8 cellular contexts compared by ENCODE assay signal in the genomic region with DNA sequence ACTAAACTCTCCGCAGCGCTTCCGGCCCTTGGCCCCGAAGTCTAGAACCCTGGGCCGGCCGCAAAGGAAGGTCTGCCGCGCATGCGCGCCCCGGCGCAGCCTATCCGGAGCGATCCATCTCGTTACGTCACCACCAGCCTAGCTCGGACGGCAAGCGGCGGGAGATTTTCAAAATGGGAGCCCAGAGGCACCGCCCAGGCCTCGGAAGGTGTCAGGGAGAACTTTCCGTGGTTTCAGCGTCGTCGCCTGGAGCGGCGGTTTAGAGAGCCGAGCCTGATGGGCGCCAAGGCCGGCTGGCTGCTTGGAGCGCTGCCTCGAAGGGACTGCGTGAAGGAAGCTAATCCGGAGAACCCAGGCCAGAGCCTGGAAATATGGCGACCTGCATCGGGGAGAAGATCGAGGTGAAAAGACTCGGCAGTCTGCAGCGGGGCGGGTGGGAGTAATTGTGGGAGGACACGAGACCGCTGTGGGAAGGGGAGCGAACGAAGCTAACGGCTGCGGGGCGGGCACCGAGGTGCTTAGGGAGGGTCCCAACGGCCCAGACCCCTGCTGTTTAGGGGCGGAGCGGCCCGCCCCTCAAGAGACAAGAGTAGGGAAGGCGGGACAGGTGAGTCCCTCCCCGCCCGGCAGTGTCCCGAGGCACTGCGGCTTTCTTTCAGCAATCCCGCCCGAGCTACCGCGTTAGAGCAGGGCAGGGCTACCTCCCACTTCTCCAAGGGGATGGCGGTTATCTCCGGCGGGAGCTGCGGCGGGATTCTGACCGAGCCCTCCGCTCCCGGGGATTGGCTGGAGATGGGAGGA. TPM values are rescaled to one million over a fixed set of nuclear protein-coding genes. Genes with fewer than 3 reads are reported as not detected.
A peak's percentile ranks its signal among the peaks of the same experiment; 100 is the strongest.
DNase-seq lines count a peak whose midpoint lies in the region; ATAC-seq, FAIRE-seq and TF ChIP-seq lines count a peak whose summit lies in the region.

PLK4 (plus strand) TSS at position 130 of the 801 bp plus-strand sequence; CDS start at position 372, 242 bp downstream.

- no peaks in the 10 kb centered on the region for H3K27me3 Mint-ChIP-seq in naive B cell

- H3K36me3 Mint-ChIP-seq in naive B cell: peaks cover 0 to 5% of the 10 kb centered on the region in 2 donors
- H3K36me3 Mint-ChIP-seq in stimulated activated effector memory CD8-positive, alpha-beta T cell treated with anti-CD3 and anti-CD28 coated beads, Interleukin-12 subunit alpha, Interleukin-12 subunit beta, amount 100 ng/mL, for 72 hours: peaks cover 63% of the 10 kb centered on the region

- no peaks in the 10 kb centered on the region for H3K27me3 ChIP-seq in fibroblast of lung (ENCODE audit: control insufficient read depth, insufficient read depth, low read length)

- no peaks in the 10 kb centered on the region for H3K9me3 Mint-ChIP-seq in naive B cell
- H3K9me3 Mint-ChIP-seq in stimulated activated effector memory CD8-positive, alpha-beta T cell treated with anti-CD3 and anti-CD28 coated beads, Interleukin-12 subunit alpha, Interleukin-12 subunit beta, amount 100 ng/mL, for 72 hours: no peaks in the 10 kb centered on the region

- peak; percentile 96 for ATAC-seq in naive B cell (ENCODE audit: low read depth in 2 of 2)
- ATAC-seq in stimulated activated effector memory CD8-positive, alpha-beta T cell treated with anti-CD3 and anti-CD28 coated beads, Interleukin-12 subunit alpha, Interleukin-12 subunit beta, amount 100 ng/mL, for 72 hours: peak; percentile 96

- no peaks in the 10 kb centered on the region for H3K4me1 ChIP-seq in fibroblast of lung (ENCODE audit: control insufficient read depth, extremely low read depth, insufficient read depth, low read length)

- peak within 1 kb of the TSS; percentile 95 to 100 (median 96) for H3K4me3 Mint-ChIP-seq in naive B cell
- peak within 1 kb of the TSS; percentile 98 for H3K4me3 Mint-ChIP-seq in stimulated activated effector memory CD8-positive, alpha-beta T cell treated with anti-CD3 and anti-CD28 coated beads, Interleukin-12 subunit alpha, Interleukin-12 subunit beta, amount 100 ng/mL, for 72 hours

- POLR2A ChIA-PET in RWPE1 (lab: Yijun Ruan, JAX; ENCODE audit: low non-redundant PET): no interaction called here

- peak within 1 kb of the TSS; percentile 98 for H2AFZ ChIP-seq in fibroblast of lung (ENCODE audit: low read length)

- H3K36me3 ChIP-seq in fibroblast of lung (ENCODE audit: control insufficient read depth, insufficient read depth, low read length): no peaks in the 10 kb centered on the region

- no peaks in the 10 kb centered on the region for H3K9me3 ChIP-seq in fibroblast of lung (ENCODE audit: control insufficient read depth, insufficient read depth, low read depth, low read length)

- FAIRE-seq in H54 (lab: Jason Lieb, UNC): peak; percentile 89

- TF ChIP-seq POLR2A in H54 (IDR thresholded peaks at IDR 0.05; ENCODE audit: low read depth, low read length): peak; percentile 63

- TF ChIP-seq CTCF in RWPE1 (conservative IDR thresholded peaks at IDR 0.05; ENCODE audit: low read depth) (no peak), fibroblast of lung (conservative IDR thresholded peaks at IDR 0.05 in 1 of 2, IDR thresholded peaks at IDR 0.05 in 1 of 2; ENCODE audit: low read depth in 1 of 2, low read length in 2 of 2) (no peak)

- CTCF ChIA-PET in RWPE1 (lab: Yijun Ruan, JAX): interaction anchor here (0.8 kb wide), 1 partner anchor 84 kb away, joined by 3 read pairs; the partner anchor contains the start of genes ABHD18 and MFSD8

- H3K4me3 ChIP-seq in fibroblast of lung (replicated peaks in 1 of 4; ENCODE audit: control extremely low read depth in 1 of 4, insufficient read depth in 1 of 4, low read depth in 3 of 4, low read length in 4 of 4): peak within 1 kb of the TSS; percentile 70 to 92 (median 84)

- H3K27ac Mint-ChIP-seq in naive B cell: peak within 1 kb of the TSS; percentile 96 to 99 (median 99)
- H3K27ac Mint-ChIP-seq in stimulated activated effector memory CD8-positive, alpha-beta T cell treated with anti-CD3 and anti-CD28 coated beads, Interleukin-12 subunit alpha, Interleukin-12 subunit beta, amount 100 ng/mL, for 72 hours: peak within 1 kb of the TSS; percentile 99

- peak within 1 kb of the TSS; percentile 71 for H3K4me2 ChIP-seq in fibroblast of lung (ENCODE audit: extremely low read depth, insufficient read depth, low read length)

- DNase-seq in ELF-1 (ENCODE audit: low read depth, low spot score) (peak; percentile 99), H54 (ENCODE audit: insufficient read length, low spot score) (peak; percentile 73), LoVo (ENCODE audit: low spot score) (peak; percentile 96), RWPE1 (ENCODE audit: low spot score) (peak; percentile 98), fibroblast of lung (ENCODE audit: low read depth in 2 of 2) (peak; percentile 90 to 96), naive B cell (peak; percentile 94)
- peak; percentile 85 to 88 for DNase-seq in activated T-helper 1 cell treated with anti-CD3 and anti-CD28 coated beads, Interleukin-2, amount 50 U/mL, for 16 hours (ENCODE audit: low read depth in 1 of 2, low spot score in 1 of 2)
- peak; percentile 88 to 98 for DNase-seq in stimulated activated effector memory CD8-positive, alpha-beta T cell treated with anti-CD3 and anti-CD28 coated beads, Interleukin-12 subunit alpha, Interleukin-12 subunit beta, amount 100 ng/mL, for 72 hours (ENCODE audit: low spot score in 2 of 2)

- H3K27ac ChIP-seq in RWPE1 (peak within 1 kb of the TSS; percentile 89), fibroblast of lung (ENCODE audit: insufficient read depth, low read length) (peak within 1 kb of the TSS; percentile 87)

- H3K9ac ChIP-seq in fibroblast of lung (ENCODE audit: insufficient read depth, low read length): peak within 1 kb of the TSS; percentile 84

- H4K20me1 ChIP-seq in fibroblast of lung (ENCODE audit: control insufficient read depth, extremely low read depth, insufficient read depth, low read length): no peaks in the 10 kb centered on the region

- peaks cover 15 to 20% (median 17%) of the 10 kb centered on the region in 3 donors for H3K4me1 Mint-ChIP-seq in naive B cell
- peaks cover 13% of the 10 kb centered on the region for H3K4me1 Mint-ChIP-seq in stimulated activated effector memory CD8-positive, alpha-beta T cell treated with anti-CD3 and anti-CD28 coated beads, Interleukin-12 subunit alpha, Interleukin-12 subunit beta, amount 100 ng/mL, for 72 hours

- H3K79me2 ChIP-seq in fibroblast of lung (ENCODE audit: control insufficient read depth, insufficient read depth, low read length): peaks cover 12% of the 10 kb centered on the region

RNA-seq across cellular contexts. Expression of gene PLK4, which starts in this region (rescaled TPM):
- 1.3 and 5.9 TPM in 2 replicates for total RNA-seq in fibroblast of lung
- 6.3 and 21.1 TPM in 2 replicates for polyA plus RNA-seq in fibroblast of lung
- polyA plus RNA-seq in fibroblast of lung (2012): 3.4 and 10.0 TPM in 2 replicates
- polyA minus RNA-seq in fibroblast of lung (ENCODE audit: low replicate concordance): 1.3 TPM in 2 replicates
- 1 to 10 TPM in 2 of 6 donors, under 1 TPM in 3, not detected in 1; 0.61 to 2.3 (median 0.85) TPM for polyA plus RNA-seq in naive B cell (ENCODE audit: low read depth in 6 of 6)

Comparison
In these comparisons a context has a peak if more than half of its experiments do, and no peak if none do; other contexts are left out.
1. Peak in every context shown above with its lines: DNase-seq, ATAC-seq, H3K4me3 ChIP-seq and H3K27ac ChIP-seq.